In the genomic region with DNA sequence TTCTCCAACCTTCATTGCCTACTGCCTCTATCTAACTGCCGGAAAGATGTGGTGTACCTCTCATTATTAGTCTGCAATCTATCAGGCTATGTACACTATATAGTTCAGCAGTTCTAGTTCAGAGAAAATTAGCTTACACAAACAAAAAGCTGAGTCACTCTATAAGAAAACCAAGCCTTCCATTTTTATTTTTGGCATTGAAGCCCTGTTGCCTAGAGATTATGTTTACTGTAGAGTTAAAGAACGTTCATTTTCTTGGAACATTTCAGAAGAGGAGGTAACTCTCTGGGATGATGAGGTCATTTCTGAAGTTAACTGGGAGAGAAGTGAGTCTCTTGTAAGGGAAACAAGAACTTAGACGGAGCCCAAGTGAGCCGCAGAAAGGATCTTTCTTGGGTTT, we compare ENCODE assay signal across 2 cellular contexts.
TF ChIP-seq lines count a peak whose summit lies in the region.

No MANE protein-coding gene starts in this region.

TF ChIP-seq in K562, 482 proteins besides CTCF, POLR2A, EP300 and RAD21 (continued from another document):
- no peak for TF ChIP-seq ZNF318 (IDR thresholded peaks at IDR 0.05; ENCODE audit: borderline replicate concordance in 1 of 2, low read depth in 1 of 2)
- TF ChIP-seq, protein P1, sequence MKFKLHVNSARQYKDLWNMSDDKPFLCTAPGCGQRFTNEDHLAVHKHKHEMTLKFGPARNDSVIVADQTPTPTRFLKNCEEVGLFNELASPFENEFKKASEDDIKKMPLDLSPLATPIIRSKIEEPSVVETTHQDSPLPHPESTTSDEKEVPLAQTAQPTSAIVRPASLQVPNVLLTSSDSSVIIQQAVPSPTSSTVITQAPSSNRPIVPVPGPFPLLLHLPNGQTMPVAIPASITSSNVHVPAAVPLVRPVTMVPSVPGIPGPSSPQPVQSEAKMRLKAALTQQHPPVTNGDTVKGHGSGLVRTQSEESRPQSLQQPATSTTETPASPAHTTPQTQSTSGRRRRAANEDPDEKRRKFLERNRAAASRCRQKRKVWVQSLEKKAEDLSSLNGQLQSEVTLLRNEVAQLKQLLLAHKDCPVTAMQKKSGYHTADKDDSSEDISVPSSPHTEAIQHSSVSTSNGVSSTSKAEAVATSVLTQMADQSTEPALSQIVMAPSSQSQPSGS (CRISPR knock-in tag; IDR thresholded peaks at IDR 0.05) = no peak
- peak; percentile 80 for TF ChIP-seq NFE2L1 (tag; IDR thresholded peaks at IDR 0.05; ENCODE audit: borderline replicate concordance, low read depth)
- TF ChIP-seq RFX1 (IDR thresholded peaks at IDR 0.05) = peak; percentile 68
- TF ChIP-seq JUND (IDR thresholded peaks at IDR 0.05; ENCODE audit: borderline replicate concordance, low read depth, low read length) = no peak; the same call in 1 of the 2 replicates
- TF ChIP-seq JUND (tag; IDR thresholded peaks at IDR 0.05; ENCODE audit: borderline replicate concordance, low read depth, low read length) = peak; percentile 72; the same call in 1 of the 3 replicates
- no peak for TF ChIP-seq BRF1 (IDR thresholded peaks at IDR 0.05; ENCODE audit: borderline replicate concordance, extremely low read depth, insufficient read length)
- TF ChIP-seq MAFK (IDR thresholded peaks at IDR 0.05; ENCODE audit: low read length) = peak; percentile 66; the same call in 1 of the 2 replicates
- 0 out of 2 replicates have a peak, but pooled peaks have one; percentile 23 for TF ChIP-seq DPF2 (IDR thresholded peaks at IDR 0.05)
- peak; percentile 75 for TF ChIP-seq NFE2 (IDR thresholded peaks at IDR 0.05; ENCODE audit: low read depth)
- peak; percentile 45; the same call in 1 of the 2 replicates for TF ChIP-seq FOXJ2 (tag; IDR thresholded peaks at IDR 0.05)
- TF ChIP-seq MAFF (IDR thresholded peaks at IDR 0.05; ENCODE audit: low read length) = peak; percentile 79
- TF ChIP-seq ZNF316 (IDR thresholded peaks at IDR 0.05) = peak; percentile 81
- no peak for TF ChIP-seq ZNF384 (IDR thresholded peaks at IDR 0.05; ENCODE audit: low read depth, low read length)

TF ChIP-seq in HepG2, 621 proteins besides CTCF, POLR2A, EP300 and RAD21 (continued from another document and continues in another):
- TF ChIP-seq, protein P2, sequence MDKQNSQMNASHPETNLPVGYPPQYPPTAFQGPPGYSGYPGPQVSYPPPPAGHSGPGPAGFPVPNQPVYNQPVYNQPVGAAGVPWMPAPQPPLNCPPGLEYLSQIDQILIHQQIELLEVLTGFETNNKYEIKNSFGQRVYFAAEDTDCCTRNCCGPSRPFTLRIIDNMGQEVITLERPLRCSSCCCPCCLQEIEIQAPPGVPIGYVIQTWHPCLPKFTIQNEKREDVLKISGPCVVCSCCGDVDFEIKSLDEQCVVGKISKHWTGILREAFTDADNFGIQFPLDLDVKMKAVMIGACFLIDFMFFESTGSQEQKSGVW (CRISPR knock-in tag; IDR thresholded peaks at IDR 0.05; ENCODE audit: borderline replicate concordance) = no peak
- TF ChIP-seq, protein P3, sequence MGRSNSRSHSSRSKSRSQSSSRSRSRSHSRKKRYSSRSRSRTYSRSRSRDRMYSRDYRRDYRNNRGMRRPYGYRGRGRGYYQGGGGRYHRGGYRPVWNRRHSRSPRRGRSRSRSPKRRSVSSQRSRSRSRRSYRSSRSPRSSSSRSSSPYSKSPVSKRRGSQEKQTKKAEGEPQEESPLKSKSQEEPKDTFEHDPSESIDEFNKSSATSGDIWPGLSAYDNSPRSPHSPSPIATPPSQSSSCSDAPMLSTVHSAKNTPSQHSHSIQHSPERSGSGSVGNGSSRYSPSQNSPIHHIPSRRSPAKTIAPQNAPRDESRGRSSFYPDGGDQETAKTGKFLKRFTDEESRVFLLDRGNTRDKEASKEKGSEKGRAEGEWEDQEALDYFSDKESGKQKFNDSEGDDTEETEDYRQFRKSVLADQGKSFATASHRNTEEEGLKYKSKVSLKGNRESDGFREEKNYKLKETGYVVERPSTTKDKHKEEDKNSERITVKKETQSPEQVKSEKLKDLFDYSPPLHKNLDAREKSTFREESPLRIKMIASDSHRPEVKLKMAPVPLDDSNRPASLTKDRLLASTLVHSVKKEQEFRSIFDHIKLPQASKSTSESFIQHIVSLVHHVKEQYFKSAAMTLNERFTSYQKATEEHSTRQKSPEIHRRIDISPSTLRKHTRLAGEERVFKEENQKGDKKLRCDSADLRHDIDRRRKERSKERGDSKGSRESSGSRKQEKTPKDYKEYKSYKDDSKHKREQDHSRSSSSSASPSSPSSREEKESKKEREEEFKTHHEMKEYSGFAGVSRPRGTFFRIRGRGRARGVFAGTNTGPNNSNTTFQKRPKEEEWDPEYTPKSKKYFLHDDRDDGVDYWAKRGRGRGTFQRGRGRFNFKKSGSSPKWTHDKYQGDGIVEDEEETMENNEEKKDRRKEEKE (IDR thresholded peaks at IDR 0.05) = no peak
- TF ChIP-seq, protein P4, sequence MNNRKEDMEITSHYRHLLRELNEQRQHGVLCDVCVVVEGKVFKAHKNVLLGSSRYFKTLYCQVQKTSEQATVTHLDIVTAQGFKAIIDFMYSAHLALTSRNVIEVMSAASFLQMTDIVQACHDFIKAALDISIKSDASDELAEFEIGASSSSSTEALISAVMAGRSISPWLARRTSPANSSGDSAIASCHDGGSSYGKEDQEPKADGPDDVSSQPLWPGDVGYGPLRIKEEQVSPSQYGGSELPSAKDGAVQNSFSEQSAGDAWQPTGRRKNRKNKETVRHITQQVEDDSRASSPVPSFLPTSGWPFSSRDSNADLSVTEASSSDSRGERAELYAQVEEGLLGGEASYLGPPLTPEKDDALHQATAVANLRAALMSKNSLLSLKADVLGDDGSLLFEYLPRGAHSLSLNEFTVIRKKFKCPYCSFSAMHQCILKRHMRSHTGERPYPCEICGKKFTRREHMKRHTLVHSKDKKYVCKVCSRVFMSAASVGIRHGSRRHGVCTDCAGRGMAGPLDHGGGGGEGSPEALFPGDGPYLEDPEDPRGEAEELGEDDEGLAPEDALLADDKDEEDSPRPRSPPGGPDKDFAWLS (CRISPR knock-in tag; IDR thresholded peaks at IDR 0.05; ENCODE audit: borderline replicate concordance) = no peak
- TF ChIP-seq, protein P5, sequence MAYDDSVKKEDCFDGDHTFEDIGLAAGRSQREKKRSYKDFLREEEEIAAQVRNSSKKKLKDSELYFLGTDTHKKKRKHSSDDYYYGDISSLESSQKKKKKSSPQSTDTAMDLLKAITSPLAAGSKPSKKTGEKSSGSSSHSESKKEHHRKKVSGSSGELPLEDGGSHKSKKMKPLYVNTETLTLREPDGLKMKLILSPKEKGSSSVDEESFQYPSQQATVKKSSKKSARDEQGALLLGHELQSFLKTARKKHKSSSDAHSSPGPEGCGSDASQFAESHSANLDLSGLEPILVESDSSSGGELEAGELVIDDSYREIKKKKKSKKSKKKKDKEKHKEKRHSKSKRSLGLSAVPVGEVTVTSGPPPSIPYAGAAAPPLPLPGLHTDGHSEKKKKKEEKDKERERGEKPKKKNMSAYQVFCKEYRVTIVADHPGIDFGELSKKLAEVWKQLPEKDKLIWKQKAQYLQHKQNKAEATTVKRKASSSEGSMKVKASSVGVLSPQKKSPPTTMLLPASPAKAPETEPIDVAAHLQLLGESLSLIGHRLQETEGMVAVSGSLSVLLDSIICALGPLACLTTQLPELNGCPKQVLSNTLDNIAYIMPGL (CRISPR knock-in tag; IDR thresholded peaks at IDR 0.05; ENCODE audit: borderline replicate concordance in 1 of 2, low read depth in 1 of 2) = no peak
- TF ChIP-seq CBX2 (IDR thresholded peaks at IDR 0.05; ENCODE audit: low read depth, low read length) (no peak), CBX2 (CRISPR knock-in tag; IDR thresholded peaks at IDR 0.05; ENCODE audit: low read depth) (no peak), YEATS4 (CRISPR knock-in tag; IDR thresholded peaks at IDR 0.05; ENCODE audit: borderline replicate concordance) (no peak), HMG20A (CRISPR knock-in tag; IDR thresholded peaks at IDR 0.05; ENCODE audit: borderline replicate concordance) (no peak), ATF1 (CRISPR knock-in tag; IDR thresholded peaks at IDR 0.05) (no peak), MLX (CRISPR knock-in tag; IDR thresholded peaks at IDR 0.05) (no peak), SOX6 (IDR thresholded peaks at IDR 0.05) (no peak), SOX6 (CRISPR knock-in tag; IDR thresholded peaks at IDR 0.05) (no peak; the same call in 1 of the 2 replicates), MTF2 (CRISPR knock-in tag; IDR thresholded peaks at IDR 0.05; ENCODE audit: borderline replicate concordance) (no peak), ZBTB43 (CRISPR knock-in tag; conservative IDR thresholded peaks at IDR 0.05) (no peak), KAT7 (CRISPR knock-in tag; IDR thresholded peaks at IDR 0.05; ENCODE audit: borderline replicate concordance) (no peak), HOXA5 (CRISPR knock-in tag; IDR thresholded peaks at IDR 0.05) (no peak), ZNF841 (CRISPR knock-in tag; IDR thresholded peaks at IDR 0.05; ENCODE audit: borderline replicate concordance) (no peak), ZBTB7B (CRISPR knock-in tag; IDR thresholded peaks at IDR 0.05) (no peak), ZNF816 (CRISPR knock-in tag; IDR thresholded peaks at IDR 0.05; ENCODE audit: borderline replicate concordance) (0 out of 2 replicates have a peak, but pooled peaks have one; percentile 25), ZSCAN25 (CRISPR knock-in tag; IDR thresholded peaks at IDR 0.05) (no peak), RFX3 (CRISPR knock-in tag; IDR thresholded peaks at IDR 0.05) (peak; percentile 40; the same call in 1 of the 2 replicates), HOXA3 (CRISPR knock-in tag; IDR thresholded peaks at IDR 0.05) (no peak), ZNF556 (CRISPR knock-in tag; IDR thresholded peaks at IDR 0.05; ENCODE audit: borderline replicate concordance) (no peak), STAG1 (CRISPR knock-in tag; IDR thresholded peaks at IDR 0.05) (no peak), ZBTB8A (CRISPR knock-in tag; IDR thresholded peaks at IDR 0.05; ENCODE audit: borderline replicate concordance, low read depth) (no peak), GATAD2A (CRISPR knock-in tag; IDR thresholded peaks at IDR 0.05) (no peak), TAF15 (IDR thresholded peaks at IDR 0.05; ENCODE audit: low read depth, low read length, poor library complexity, severe bottlenecking) (no peak), MZF1 (CRISPR knock-in tag; IDR thresholded peaks at IDR 0.05; ENCODE audit: borderline replicate concordance) (no peak), ZNF580 (CRISPR knock-in tag; IDR thresholded peaks at IDR 0.05; ENCODE audit: borderline replicate concordance, low read depth) (no peak)
- TF ChIP-seq, protein P6, sequence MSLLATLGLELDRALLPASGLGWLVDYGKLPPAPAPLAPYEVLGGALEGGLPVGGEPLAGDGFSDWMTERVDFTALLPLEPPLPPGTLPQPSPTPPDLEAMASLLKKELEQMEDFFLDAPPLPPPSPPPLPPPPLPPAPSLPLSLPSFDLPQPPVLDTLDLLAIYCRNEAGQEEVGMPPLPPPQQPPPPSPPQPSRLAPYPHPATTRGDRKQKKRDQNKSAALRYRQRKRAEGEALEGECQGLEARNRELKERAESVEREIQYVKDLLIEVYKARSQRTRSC (CRISPR knock-in tag; IDR thresholded peaks at IDR 0.05; ENCODE audit: low read depth) = no peak
- TF ChIP-seq, protein P7, sequence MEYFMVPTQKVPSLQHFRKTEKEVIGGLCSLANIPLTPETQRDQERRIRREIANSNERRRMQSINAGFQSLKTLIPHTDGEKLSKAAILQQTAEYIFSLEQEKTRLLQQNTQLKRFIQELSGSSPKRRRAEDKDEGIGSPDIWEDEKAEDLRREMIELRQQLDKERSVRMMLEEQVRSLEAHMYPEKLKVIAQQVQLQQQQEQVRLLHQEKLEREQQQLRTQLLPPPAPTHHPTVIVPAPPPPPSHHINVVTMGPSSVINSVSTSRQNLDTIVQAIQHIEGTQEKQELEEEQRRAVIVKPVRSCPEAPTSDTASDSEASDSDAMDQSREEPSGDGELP (IDR thresholded peaks at IDR 0.05; ENCODE audit: borderline replicate concordance, low read depth) = no peak
- TF ChIP-seq, protein P8, sequence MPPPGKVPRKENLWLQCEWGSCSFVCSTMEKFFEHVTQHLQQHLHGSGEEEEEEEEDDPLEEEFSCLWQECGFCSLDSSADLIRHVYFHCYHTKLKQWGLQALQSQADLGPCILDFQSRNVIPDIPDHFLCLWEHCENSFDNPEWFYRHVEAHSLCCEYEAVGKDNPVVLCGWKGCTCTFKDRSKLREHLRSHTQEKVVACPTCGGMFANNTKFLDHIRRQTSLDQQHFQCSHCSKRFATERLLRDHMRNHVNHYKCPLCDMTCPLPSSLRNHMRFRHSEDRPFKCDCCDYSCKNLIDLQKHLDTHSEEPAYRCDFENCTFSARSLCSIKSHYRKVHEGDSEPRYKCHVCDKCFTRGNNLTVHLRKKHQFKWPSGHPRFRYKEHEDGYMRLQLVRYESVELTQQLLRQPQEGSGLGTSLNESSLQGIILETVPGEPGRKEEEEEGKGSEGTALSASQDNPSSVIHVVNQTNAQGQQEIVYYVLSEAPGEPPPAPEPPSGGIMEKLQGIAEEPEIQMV (CRISPR knock-in tag; IDR thresholded peaks at IDR 0.05; ENCODE audit: low read depth) = no peak
